In genomic region chr5:154194348-154195329, GRCh38 we compare ENCODE assay signal across 10 cellular contexts. TPM values are rescaled to one million over a fixed set of nuclear protein-coding genes. Genes with fewer than 3 reads are reported as not detected.
DNase-seq lines count a peak whose midpoint lies in the region; ATAC-seq and TF ChIP-seq lines count a peak whose summit lies in the region.
"Had no signal": no experiment of that assay in that cellular context is flagged by ENCODE, and none has a peak within 500 bp of the region (broad histone marks: within the 10 kb centered on the region; RNA-seq: fewer than 3 reads in every experiment).

No MANE protein-coding gene starts in this region.

- H3K36me3 ChIP-seq in GM23248 (ENCODE audit: low read depth), result peaks cover 6% of the 10 kb centered on the region; the same call in 1 of the 2 replicates
- peaks cover 3% of the 10 kb centered on the region; the same call in 1 of the 2 replicates for H3K36me3 ChIP-seq in SJCRH30
- peaks cover 0 to 12% of the 10 kb centered on the region in 2 donors for H3K36me3 ChIP-seq in gastroesophageal sphincter
- peaks cover 0 to 25% (median 0%) of the 10 kb centered on the region in 9 donors for H3K36me3 ChIP-seq in heart right ventricle

- WGBS in GM23248 (ENCODE audit: low coverage in 1 of 2, low lambda C conversion rate in 2 of 2, missing lambda C conversion rate in 2 of 2), 2 experiments, result 67 to 72% methylated on average over 8 of the region's 8 CpGs
- WGBS in gastroesophageal sphincter (ENCODE audit: low coverage in 1 of 2), 2 donors, result 43 to 74% methylated on average over 5 to 8 of the region's 8 CpGs
- 77% methylated on average over 8 of the region's 8 CpGs for WGBS in heart right ventricle, 2 donors

- DNase-seq in GM23248 (peak; percentile 56), SJCRH30 (peak; percentile 45 to 67), skeletal muscle cell (ENCODE audit: low read depth) (peak; percentile 33), heart right ventricle (no peak), HUDEP-2 (lab: John Stamatoyannopoulos, UW; ENCODE audit: unreplicated experiment in 76 of 76) (no peak)
- no peak for DNase-seq in activated naive CD4-positive, alpha-beta T cell treated with anti-CD3 and anti-CD28 coated beads, Interleukin-2, amount 50 U/mL, for 72 hours (ENCODE audit: low spot score in 2 of 2)
- DNase-seq: activated CD8-positive, alpha-beta memory T cell treated with anti-CD3 and anti-CD28 coated beads, Interleukin-2, amount 50 U/mL, for 48 hours; stimulated activated CD4-positive, alpha-beta T cell treated with anti-CD3 and anti-CD28 coated beads, Interleukin-15, amount 100 ng/mL, for 24 hours had no signal

- no peaks in the 10 kb centered on the region for H3K9me3 Mint-ChIP-seq in activated naive CD4-positive, alpha-beta T cell treated with anti-CD3 and anti-CD28 coated beads, Interleukin-2, amount 50 U/mL, for 72 hours
- H3K9me3 Mint-ChIP-seq: T-helper 2 cell treated with Interferon-gamma antibody and Interleukin-4, amounts not matched to agents 5 μg/mL and 100 μg/mL, for 36 hours had no signal

- H3K9ac ChIP-seq in GM23248, result peak overlapping the region; percentile 20; the same call in 1 of the 2 replicates

- H3K4me2 ChIP-seq in GM23248 (ENCODE audit: unreplicated experiment), result peak overlapping the region; percentile 98

- H2AFZ ChIP-seq in GM23248, result no peak overlapping the region

- peak overlapping the region; percentile 63 for H3K27ac ChIP-seq in GM23248
- no peak overlapping the region for H3K27ac ChIP-seq in SJCRH30
- H3K27ac ChIP-seq in gastroesophageal sphincter, result peak overlapping the region in 3 of 4 donors; percentile 21 to 38 (median 27)
- peak overlapping the region in 2 of 10 donors; percentile 22 to 64 for H3K27ac ChIP-seq in heart right ventricle

- TF ChIP-seq POLR2A in gastroesophageal sphincter (IDR thresholded peaks at IDR 0.05), result no peak

- H3F3A ChIP-seq in GM23248 (ENCODE audit: insufficient read depth), result peaks cover 46% of the 10 kb centered on the region

- no peaks in the 10 kb centered on the region; the same call in 1 of the 2 replicates for H4K20me1 ChIP-seq in GM23248 (ENCODE audit: insufficient read depth)

- H3K79me2 ChIP-seq in GM23248 (ENCODE audit: insufficient read depth), result peaks cover 79% of the 10 kb centered on the region

- H3K4me3 ChIP-seq in GM23248 (peak overlapping the region; percentile 87), SJCRH30 (no peak overlapping the region), gastroesophageal sphincter (no peak overlapping the region), skeletal muscle cell (ENCODE audit: low read depth, low read length) (no peak overlapping the region), heart right ventricle (no peak overlapping the region)

- H3K27ac Mint-ChIP-seq in activated naive CD4-positive, alpha-beta T cell treated with anti-CD3 and anti-CD28 coated beads, Interleukin-2, amount 50 U/mL, for 72 hours, result no peak overlapping the region
- H3K27ac Mint-ChIP-seq: T-helper 2 cell treated with Interferon-gamma antibody and Interleukin-4, amounts not matched to agents 5 μg/mL and 100 μg/mL, for 36 hours had no signal

- in situ Hi-C loops in GM23248 (cut with MboI), result loop anchor here (25.0 kb wide), 1 partner anchor 218 kb away; no protein-coding TSS in a partner anchor

- no peak for TF ChIP-seq EP300 in gastroesophageal sphincter (IDR thresholded peaks at IDR 0.05)

- TF ChIP-seq CTCF in gastroesophageal sphincter (IDR thresholded peaks at IDR 0.05), result no peak
- TF ChIP-seq CTCF in heart right ventricle (IDR thresholded peaks at IDR 0.05), result no peak

- H3K9me2 ChIP-seq in GM23248 (ENCODE audit: insufficient read depth), result no peaks in the 10 kb centered on the region

- no peaks in the 10 kb centered on the region for H3K27me3 ChIP-seq in GM23248 (replicated peaks; ENCODE audit: insufficient read depth)
- no peaks in the 10 kb centered on the region for H3K27me3 ChIP-seq in SJCRH30
- no peaks in the 10 kb centered on the region for H3K27me3 ChIP-seq in gastroesophageal sphincter
- H3K27me3 ChIP-seq in heart right ventricle, result peaks cover 0 to under 1% (median 0%) of the 10 kb centered on the region in 7 donors

- peaks cover 5 to 60% of the 10 kb centered on the region in 2 donors for H3K36me3 Mint-ChIP-seq in activated naive CD4-positive, alpha-beta T cell treated with anti-CD3 and anti-CD28 coated beads, Interleukin-2, amount 50 U/mL, for 72 hours

- H3K4me1 ChIP-seq in GM23248 (ENCODE audit: insufficient read depth) (peaks cover 63% of the 10 kb centered on the region), SJCRH30 (peaks cover 13% of the 10 kb centered on the region), gastroesophageal sphincter (peaks cover 0 to 77% (median 35%) of the 10 kb centered on the region in 3 donors), heart right ventricle (peaks cover 0 to 71% (median 51%) of the 10 kb centered on the region in 9 donors)

- H3K9me3 ChIP-seq in GM23248 (ENCODE audit: low read depth) (no peaks in the 10 kb centered on the region), SJCRH30 (replicated peaks) (no peaks in the 10 kb centered on the region), gastroesophageal sphincter (no peaks in the 10 kb centered on the region), heart right ventricle (no peaks in the 10 kb centered on the region)

- intact Hi-C loops in heart right ventricle (cut with DNase I), result loop anchor here in 5 of 10 donors (5.0 to 10.0 kb wide), 3 partner anchors 110 to 213 kb away; no protein-coding TSS in a partner anchor

- ATAC-seq in gastroesophageal sphincter (no peak), heart right ventricle (no peak)
- ATAC-seq in activated naive CD4-positive, alpha-beta T cell treated with anti-CD3 and anti-CD28 coated beads, Interleukin-2, amount 50 U/mL, for 72 hours, result no peak

RNA-seq across cellular contexts. Expression of gene GALNT10, which starts 4.1 kb away (rescaled TPM):
- 65.4 and 67.9 TPM in 2 replicates for total RNA-seq in GM23248 (2014; rRNA removed; shearing (Covaris generic))
- polyA plus RNA-seq in GM23248 (2016; fragmentation: Nextera tagmentation; extraction: Ambion mirVana) (23.3 and 28.2 TPM in 2 replicates), heart right ventricle (1 to 10 TPM; 3.1 to 5.1 TPM)
- 18.1 and 18.6 TPM in 2 replicates for total RNA-seq in SJCRH30 (2014; rRNA removed; shearing (Covaris generic))
- total RNA-seq in gastroesophageal sphincter (10 to 100 TPM; 19.1 to 49.1 (median 34.0) TPM), heart right ventricle (10 to 100 TPM in 7 of 10 donors, 1 to 10 TPM in 3; 8.9 to 19.0 (median 12.9) TPM)
- total RNA-seq in activated naive CD4-positive, alpha-beta T cell treated with anti-CD3 and anti-CD28 coated beads, Interleukin-2, amount 50 U/mL, for 72 hours, result 10 to 100 TPM; 22.9 to 66.2 TPM

Comparison
In these comparisons a context has a peak if more than half of its experiments do, and no peak if none do; other contexts are left out.
1. DNase-seq: peak in GM23248 (single experiment), SJCRH30 (2 of 2) and skeletal muscle cell (single experiment); none in activated naive CD4-positive, alpha-beta T cell treated with anti-CD3 and anti-CD28 coated beads, Interleukin-2, amount 50 U/mL, for 72 hours (0 of 2), heart right ventricle (0 of 2) and HUDEP-2 (0 of 76).